Comparison of ENCODE assay signal across 8 cellular contexts in the genomic region with DNA sequence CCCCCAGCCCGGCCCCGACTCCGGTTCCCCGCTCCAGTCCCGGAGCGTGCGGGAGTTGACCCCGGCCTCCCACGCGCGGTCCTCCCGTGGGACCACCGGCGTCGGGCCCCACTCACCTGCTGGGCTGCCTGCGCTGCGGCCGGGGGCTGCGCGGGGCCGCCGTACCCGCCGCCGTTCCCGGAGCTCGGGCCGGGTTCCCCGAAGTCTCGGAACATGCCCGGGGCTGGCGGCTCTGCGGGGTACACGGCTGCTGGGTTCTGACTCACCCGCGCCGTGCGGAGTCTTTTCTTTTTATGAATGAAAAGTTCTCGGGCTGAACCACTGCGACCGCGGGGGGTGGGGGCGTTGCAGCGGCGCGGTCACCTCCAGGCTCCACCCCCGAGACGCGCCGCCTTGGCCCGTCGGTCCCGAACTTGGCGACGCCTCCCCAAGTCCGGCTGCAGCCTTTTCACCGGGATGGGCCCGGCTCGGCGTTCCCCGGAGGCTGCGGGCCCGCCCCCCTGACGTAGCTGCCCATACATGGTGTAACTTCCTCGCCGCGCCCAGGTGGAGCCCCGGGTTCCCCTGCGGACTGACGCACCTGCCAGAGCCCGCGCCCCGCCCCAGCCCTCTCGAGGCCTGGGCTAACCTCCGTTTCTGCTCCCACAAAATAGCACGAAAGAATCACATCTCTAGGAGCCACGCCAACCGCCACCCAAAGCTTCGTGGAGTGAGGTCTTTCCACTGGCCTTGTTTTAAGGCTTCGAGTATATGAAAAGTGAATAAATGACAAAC. TPM values are rescaled to one million over a fixed set of nuclear protein-coding genes. Genes with fewer than 3 reads are reported as not detected.
DNase-seq lines count a peak whose midpoint lies in the region; ATAC-seq and TF ChIP-seq lines count a peak whose summit lies in the region.

A gene (minus strand): TSS at position 264 of the 774 bp plus-strand sequence. CDS start 49 bp downstream, at position 215.

- DNase-seq in COR-L47 (lab: John Stamatoyannopoulos, UW): peak; percentile 71
- peak; percentile 71 to 93 for DNase-seq in HL-60 (ENCODE audit: low read depth in 1 of 2, low spot score in 1 of 2)
- peak; percentile 94 for DNase-seq in RWPE1 (ENCODE audit: low spot score)
- DNase-seq in activated gamma-delta T cell treated with Interleukin-2 at 50 U/mL for 16 hours: peak; percentile 86
- DNase-seq in foreskin keratinocyte: peak; percentile 93 to 97
- DNase-seq in stromal cell of bone marrow (ENCODE audit: low read depth): peak; percentile 92

- H3K27me3 ChIP-seq in HL-60 (ENCODE audit: insufficient read depth, poor library complexity, severe bottlenecking) (no peaks in the 10 kb centered on the region), foreskin keratinocyte (no peaks in the 10 kb centered on the region), neutrophil (peaks cover 21% of the 10 kb centered on the region)

- CTCF ChIA-PET in RWPE1 (lab: Yijun Ruan, JAX): interaction anchor here (1.2 kb wide), 1 partner anchor 11 kb away, joined by 3 read pairs; no protein-coding TSS in a partner anchor

- H3K27ac ChIP-seq in HL-60 (replicated peaks) (peak within 1 kb of the TSS; percentile 49), RWPE1 (peak within 1 kb of the TSS; percentile 95), foreskin keratinocyte (peak within 1 kb of the TSS; percentile 48), neutrophil (peak within 1 kb of the TSS; percentile 72)

- TF ChIP-seq CTCF in HL-60 (IDR thresholded peaks at IDR 0.05; ENCODE audit: insufficient read depth, low read length) (no peak), RWPE1 (conservative IDR thresholded peaks at IDR 0.05; ENCODE audit: low read depth) (no peak), foreskin keratinocyte (conservative IDR thresholded peaks at IDR 0.05) (peak; percentile 15), neutrophil (IDR thresholded peaks at IDR 0.05) (peak; percentile 35)

- peak within 1 kb of the TSS; percentile 50 for H3K4me3 ChIP-seq in HL-60 (replicated peaks; ENCODE audit: insufficient read depth, low read length)
- H3K4me3 ChIP-seq in neutrophil (ENCODE audit: low read depth in 1 of 2, low read length in 1 of 2): peak within 1 kb of the TSS; percentile 65 to 75

- ATAC-seq in GM19463 (IDR thresholded peaks at IDR 0.05; ENCODE audit: unreplicated experiment) (peak; percentile 87), foreskin keratinocyte (peak; percentile 87)

- no peaks in the 10 kb centered on the region for H3K36me3 ChIP-seq in neutrophil

- POLR2A ChIA-PET in RWPE1 (lab: Yijun Ruan, JAX; ENCODE audit: low non-redundant PET): interaction anchor here (0.6 to 1.1 kb wide), 4 partner anchors 10 to 15 kb away, joined by 3 to 7 read pairs (median 4); a partner anchor contains a TSS

- H3K4me1 ChIP-seq in foreskin keratinocyte (peaks cover 34% of the 10 kb centered on the region), neutrophil (ENCODE audit: control insufficient read depth in 1 of 2, insufficient read depth in 1 of 2, low read depth in 1 of 2, low read length in 1 of 2) (peaks cover 21 to 25% of the 10 kb centered on the region in 2 experiments)

- H3K9me3 ChIP-seq in neutrophil: no peaks in the 10 kb centered on the region

RNA-seq across cellular contexts. Expression of the gene that starts here (rescaled TPM):
- total RNA-seq in foreskin keratinocyte: 127 and 153 TPM in 2 replicates
- 199 and 204 TPM in 2 replicates for polyA plus RNA-seq in foreskin keratinocyte

Comparison
In these comparisons a context has a peak if more than half of its experiments do, and no peak if none do; other contexts are left out.
1. Peak in every context shown above with its lines: DNase-seq, ATAC-seq, H3K4me3 ChIP-seq and H3K27ac ChIP-seq.
2. CTCF ChIP-seq: peak in foreskin keratinocyte (single experiment) and neutrophil (single experiment); none in HL-60 (single experiment) and RWPE1 (single experiment).